13 cellular contexts compared by ENCODE assay signal in the genomic region with DNA sequence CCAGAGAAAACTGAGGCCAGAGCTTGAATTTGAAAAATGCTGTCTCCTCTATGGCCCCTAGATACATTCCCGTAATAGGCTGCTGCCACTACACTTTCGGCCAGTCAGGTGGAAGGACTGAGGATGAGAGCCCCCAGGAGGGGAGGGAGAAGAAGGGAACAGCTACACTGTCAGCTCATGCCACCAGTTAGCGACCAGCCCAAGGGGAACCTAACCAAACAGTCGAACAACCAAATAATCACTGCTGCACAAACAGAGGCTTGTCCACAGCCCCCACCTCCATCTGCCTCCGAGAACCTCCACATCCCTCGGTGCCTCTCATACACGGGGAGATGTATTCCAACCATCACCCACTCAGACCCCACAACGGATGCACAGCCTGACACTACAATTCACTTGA. TPM values are rescaled to one million over a fixed set of nuclear protein-coding genes. Genes with fewer than 3 reads are reported as not detected.
DNase-seq lines count a peak whose midpoint lies in the region; ATAC-seq and TF ChIP-seq lines count a peak whose summit lies in the region.
"Had no signal": no experiment of that assay in that cellular context is flagged by ENCODE, and none has a peak within 500 bp of the region (broad histone marks: within the 10 kb centered on the region; RNA-seq: fewer than 3 reads in every experiment).

No MANE protein-coding gene starts in this region.

- BruUV-seq in OCI-LY7 (replicated peaks; lab: Mats Ljungman, UMichigan), result no TSS peak

- POLR2A ChIA-PET in OCI-LY7 (lab: Charles Lee), result interaction anchor here (1.1 kb wide), 1 partner anchor 71 kb away, joined by 3 read pairs; no protein-coding TSS in a partner anchor

- H3K27me3 ChIP-seq in hepatocyte (no peaks in the 10 kb centered on the region), testis (no peaks in the 10 kb centered on the region)
- H3K27me3 ChIP-seq in effector memory CD4-positive, alpha-beta T cell (replicated peaks; ENCODE audit: control insufficient read depth, insufficient read depth, low read length, poor library complexity, severe bottlenecking), result peaks cover 9% of the 10 kb centered on the region
- H3K27me3 ChIP-seq: SJSA1 had no signal

- TF ChIP-seq POLR2A in testis (IDR thresholded peaks at IDR 0.05), result no peak

- H3K4me3 ChIP-seq in HFF-Myc (replicated peaks; ENCODE audit: low read depth, low read length) (peak overlapping the region; percentile 70), OCI-LY7 (ENCODE audit: low read depth, low read length, poor library complexity, severe bottlenecking) (no peak overlapping the region), hepatocyte (no peak overlapping the region), testis (no peak overlapping the region)
- H3K4me3 ChIP-seq in effector memory CD4-positive, alpha-beta T cell (ENCODE audit: insufficient read depth, low read depth, low read length, poor library complexity, severe bottlenecking), result no peak overlapping the region
- H3K4me3 ChIP-seq: SJSA1 had no signal

- no peak for ATAC-seq in GM21526 (IDR thresholded peaks at IDR 0.05; ENCODE audit: low FRiP score, unreplicated experiment)

- H2AFZ ChIP-seq in OCI-LY7 (ENCODE audit: low read length), result no peak overlapping the region
- no peak overlapping the region for H2AFZ ChIP-seq in hepatocyte

- H4K20me1 ChIP-seq in OCI-LY7 (ENCODE audit: insufficient read depth, low read length) (peaks cover 28% of the 10 kb centered on the region; the same call in 1 of the 2 replicates), hepatocyte (ENCODE audit: insufficient read depth, poor library complexity, severe bottlenecking) (peaks cover 76% of the 10 kb centered on the region)

- H3K4me2 ChIP-seq in OCI-LY7 (ENCODE audit: low read length) (peak overlapping the region; percentile 81), hepatocyte (peak overlapping the region; percentile 83)

- peaks cover 94% of the 10 kb centered on the region for H3K79me2 ChIP-seq in OCI-LY7 (ENCODE audit: insufficient read depth, low read depth, low read length)
- H3K79me2 ChIP-seq in hepatocyte, result peaks cover 87% of the 10 kb centered on the region

- H3K36me3 ChIP-seq in OCI-LY7 (ENCODE audit: insufficient read depth, low read length) (peaks cover 7% of the 10 kb centered on the region; the same call in 1 of the 2 replicates), hepatocyte (replicated peaks; ENCODE audit: insufficient read depth, low read depth) (no peaks in the 10 kb centered on the region), testis (ENCODE audit: low read depth, missing control alignments) (no peaks in the 10 kb centered on the region)
- no peaks in the 10 kb centered on the region for H3K36me3 ChIP-seq in effector memory CD4-positive, alpha-beta T cell (ENCODE audit: control insufficient read depth, insufficient read depth, low read length)
- H3K36me3 ChIP-seq: SJSA1 had no signal

- DNase-seq in HFF-Myc (ENCODE audit: extremely low read depth, low read depth) (no peak), OCI-LY7 (ENCODE audit: low spot score) (no peak), hepatocyte (ENCODE audit: low spot score) (no peak), testis (no peak), mucosa of gallbladder (ENCODE audit: low spot score) (no peak)
- DNase-seq in effector memory CD4-positive, alpha-beta T cell, result no peak
- DNase-seq: activated naive CD8-positive, alpha-beta T cell treated with anti-CD3 and anti-CD28 coated beads, Interleukin-2, amount 10 ng/mL, durations not matched to agents 7 days and 5 days; GDM1; islet precursor cell; NCI-H1694 had no signal

- intact Hi-C loops in OCI-LY7 (cut with micrococcal nuclease; ENCODE audit: unreplicated experiment), result no loop called here
- intact Hi-C loops in testis (cut with DNase I; ENCODE audit: low total_unique reads), result no loop called here

- no peak overlapping the region for H3K27ac ChIP-seq in OCI-LY7 (ENCODE audit: low read depth, low read length, poor library complexity, severe bottlenecking)
- H3K27ac ChIP-seq in hepatocyte, result no peak overlapping the region
- H3K27ac ChIP-seq in testis, result peak overlapping the region; percentile 10 to 91
- no peak overlapping the region for H3K27ac ChIP-seq in effector memory CD4-positive, alpha-beta T cell (ENCODE audit: insufficient read depth, low read length, poor library complexity, severe bottlenecking)
- H3K27ac ChIP-seq: HL-60, SJSA1 had no signal

- CTCF ChIA-PET in OCI-LY7 (lab: Charles Lee; ENCODE audit: unreplicated experiment), result no interaction called here

- no peaks in the 10 kb centered on the region for H3K9me3 ChIP-seq in OCI-LY7 (ENCODE audit: low read length)
- H3K9me3 ChIP-seq in hepatocyte (ENCODE audit: low read depth), result no peaks in the 10 kb centered on the region
- no peaks in the 10 kb centered on the region for H3K9me3 ChIP-seq in testis
- no peaks in the 10 kb centered on the region for H3K9me3 ChIP-seq in effector memory CD4-positive, alpha-beta T cell (ENCODE audit: control insufficient read depth, low read length)
- H3K9me3 ChIP-seq: SJSA1 had no signal

- peaks cover 57% of the 10 kb centered on the region for H3K4me1 ChIP-seq in OCI-LY7 (ENCODE audit: insufficient read depth, low read length, poor library complexity, severe bottlenecking)
- peaks cover 46% of the 10 kb centered on the region for H3K4me1 ChIP-seq in hepatocyte (ENCODE audit: insufficient read depth)
- H3K4me1 ChIP-seq in testis, result peaks cover 22% of the 10 kb centered on the region
- H3K4me1 ChIP-seq in effector memory CD4-positive, alpha-beta T cell (ENCODE audit: control insufficient read depth, insufficient read depth, low read length, poor library complexity, severe bottlenecking), result peaks cover 5% of the 10 kb centered on the region

- no peak for TF ChIP-seq CTCF in HFF-Myc (IDR thresholded peaks at IDR 0.05; ENCODE audit: low read depth, low read length, missing control alignments)
- no peak for TF ChIP-seq CTCF in OCI-LY7 (conservative IDR thresholded peaks at IDR 0.05; ENCODE audit: low read length)
- TF ChIP-seq CTCF in hepatocyte (IDR thresholded peaks at IDR 0.05; ENCODE audit: poor library complexity), result no peak
- no peak for TF ChIP-seq CTCF in testis (IDR thresholded peaks at IDR 0.05)

- 45% methylated on average over 8 of the region's 8 CpGs for WGBS in hepatocyte (ENCODE audit: low lambda C conversion rate, missing lambda C conversion rate)
- 41 to 52% methylated on average over 8 of the region's 8 CpGs for WGBS in testis, 2 donors

- H3K9me2 ChIP-seq in OCI-LY7 (ENCODE audit: insufficient read depth, low read length) (no peaks in the 10 kb centered on the region), hepatocyte (replicated peaks; ENCODE audit: insufficient read depth) (no peaks in the 10 kb centered on the region)

RNA-seq across cellular contexts. Expression of gene ZNF516, which starts 7.3 kb away (rescaled TPM):
- total RNA-seq in OCI-LY7 (2014; rRNA removed; shearing (Covaris generic)), result 14.3 and 16.2 TPM in 2 replicates
- total RNA-seq in OCI-LY7 (2022) (32.3 and 38.2 TPM in 2 replicates), hepatocyte (19.8 and 29.2 TPM in 2 replicates), testis (100 to 1,000 TPM; 189 to 212 TPM), mucosa of gallbladder (48.5 TPM)
- polyA plus RNA-seq in hepatocyte (18.2 and 22.7 TPM in 2 replicates), testis (ENCODE audit: insufficient read depth, low read depth, low replicate concordance) (79.0 TPM)

Comparison
In these comparisons a context has a peak if more than half of its experiments do, and no peak if none do; other contexts are left out.
1. H3K27ac ChIP-seq: peak in testis (2 of 2); none in OCI-LY7 (single experiment), hepatocyte (single experiment) and effector memory CD4-positive, alpha-beta T cell (single experiment).